In genomic region chr3:88882121-88882520, GRCh38 we compare ENCODE assay signal across 1 cellular context.
TF ChIP-seq lines count a peak whose summit lies in the region.

No MANE protein-coding gene starts in this region.

TF ChIP-seq in HepG2, 621 proteins besides CTCF, POLR2A, EP300 and RAD21 (continued from another document):
- TF ChIP-seq ZSCAN12 (CRISPR knock-in tag; IDR thresholded peaks at IDR 0.05) (no peak), ZNF3 (CRISPR knock-in tag; IDR thresholded peaks at IDR 0.05) (no peak), TERF1 (CRISPR knock-in tag; IDR thresholded peaks at IDR 0.05) (no peak), SAFB2 (CRISPR knock-in tag; IDR thresholded peaks at IDR 0.05; ENCODE audit: borderline replicate concordance, low read depth) (no peak)
